ENCODE assay signal across 10 cellular contexts in the genomic region with DNA sequence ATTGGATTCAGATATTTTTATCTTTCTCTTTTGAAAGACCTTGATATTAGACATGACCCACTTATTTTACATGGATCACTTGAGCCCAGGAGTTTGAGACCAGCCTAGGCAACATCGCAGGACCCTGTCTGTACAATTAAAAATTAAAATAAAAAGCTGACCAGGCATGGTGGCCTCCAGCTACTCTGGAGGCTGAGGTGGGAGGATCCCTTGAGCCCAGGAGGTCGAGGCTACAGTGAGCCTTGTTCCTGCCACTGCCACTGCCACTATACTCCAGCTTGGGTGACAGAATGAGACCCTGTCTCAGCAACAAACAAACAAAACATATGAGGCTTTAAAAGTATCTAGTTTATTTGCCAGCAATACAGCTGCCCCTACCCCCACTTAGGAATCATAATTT. TPM values are rescaled to one million over a fixed set of nuclear protein-coding genes. Genes with fewer than 3 reads are reported as not detected.
A peak's percentile ranks its signal among the peaks of the same experiment; 100 is the strongest.
DNase-seq lines count a peak whose midpoint lies in the region; ATAC-seq and TF ChIP-seq lines count a peak whose summit lies in the region.
"Had no signal": no experiment of that assay in that cellular context is flagged by ENCODE, and none has a peak within 500 bp of the region (broad histone marks: within the 10 kb centered on the region; RNA-seq: fewer than 3 reads in every experiment).

No MANE protein-coding gene starts in this region.

- no peak overlapping the region for H4K8ac ChIP-seq in neuronal stem cell (ENCODE audit: low read depth, low read length)

- no peaks in the 10 kb centered on the region for H3K9me3 ChIP-seq in ES-I3 (ENCODE audit: control insufficient read depth, insufficient read depth, low read length)
- H3K9me3 ChIP-seq in Panc1 (ENCODE audit: control insufficient read depth, insufficient read depth, low read depth, low read length): no peaks in the 10 kb centered on the region
- H3K9me3 ChIP-seq in neuronal stem cell (replicated peaks in 1 of 2; ENCODE audit: control insufficient read depth in 2 of 2, insufficient read depth in 1 of 2, low read depth in 1 of 2, low read length in 2 of 2): no peaks in the 10 kb centered on the region

- H3K27me3 ChIP-seq in Panc1 (ENCODE audit: control insufficient read depth, insufficient read depth, low read length) (no peaks in the 10 kb centered on the region), rectal smooth muscle tissue (ENCODE audit: control insufficient read depth, insufficient read depth, low read length) (no peaks in the 10 kb centered on the region), neuronal stem cell (ENCODE audit: control insufficient read depth in 3 of 3, insufficient read depth in 3 of 3, low read depth in 1 of 3, low read length in 3 of 3) (peaks cover 0 to 9% (median 0%) of the 10 kb centered on the region in 3 experiments)

- ATAC-seq in Panc1 (no peak), HG02973 (IDR thresholded peaks at IDR 0.05; ENCODE audit: unreplicated experiment) (no peak)

- peak overlapping the region; percentile 97 for H3K9ac ChIP-seq in ES-I3 (ENCODE audit: low read depth, low read length)
- peak overlapping the region; percentile 1 for H3K9ac ChIP-seq in rectal smooth muscle tissue (ENCODE audit: low read length)
- no peak overlapping the region for H3K9ac ChIP-seq in neuronal stem cell (ENCODE audit: low read depth, low read length, poor library complexity)

- H3K4me1 ChIP-seq in ES-I3 (ENCODE audit: insufficient read depth, low read length): no peaks in the 10 kb centered on the region
- peaks cover 29% of the 10 kb centered on the region for H3K4me1 ChIP-seq in Panc1 (ENCODE audit: control insufficient read depth, insufficient read depth, low read length)
- H3K4me1 ChIP-seq in rectal smooth muscle tissue (ENCODE audit: control insufficient read depth, insufficient read depth, low read length): peaks cover 11% of the 10 kb centered on the region
- H3K4me1 ChIP-seq in neuronal stem cell (ENCODE audit: control insufficient read depth in 2 of 2, insufficient read depth in 1 of 2, low read depth in 1 of 2, low read length in 2 of 2): peaks cover 0 to 6% of the 10 kb centered on the region in 2 donors

- peaks cover 5% of the 10 kb centered on the region for H3K79me1 ChIP-seq in neuronal stem cell (ENCODE audit: low read depth, low read length)

- H3K23ac ChIP-seq in neuronal stem cell (ENCODE audit: low read depth, low read length, poor library complexity): no peak overlapping the region

- DNase-seq in Panc1 (ENCODE audit: low read depth, low spot score) (no peak), epithelial cell of prostate (ENCODE audit: low read depth, low spot score) (no peak), hypothalamus (lab: John Stamatoyannopoulos, UW) (no peak), neuronal stem cell (ENCODE audit: low spot score) (no peak), ecto neural progenitor cell (ENCODE audit: low spot score) (no peak)
- DNase-seq: NCI-H187; stimulated activated CD4-positive, alpha-beta T cell treated with anti-CD3 and anti-CD28 coated beads, Interleukin-4, amount 100 ng/mL, for 1 hour had no signal

- H2AK5ac ChIP-seq in neuronal stem cell (ENCODE audit: low read depth, low read length): no peak overlapping the region

- H3K36me3 ChIP-seq in ES-I3 (ENCODE audit: insufficient read depth, low read length) (no peaks in the 10 kb centered on the region), Panc1 (ENCODE audit: control insufficient read depth, insufficient read depth, low read length) (peaks cover 9% of the 10 kb centered on the region), rectal smooth muscle tissue (ENCODE audit: control insufficient read depth, insufficient read depth, low read length) (no peaks in the 10 kb centered on the region), neuronal stem cell (replicated peaks in 1 of 2; ENCODE audit: control insufficient read depth in 2 of 2, insufficient read depth in 2 of 2, low read length in 2 of 2) (peaks cover 1 to 33% of the 10 kb centered on the region in 2 donors)

- no CpG with 5 or more reads among the region's 2 CpGs for WGBS in neuronal stem cell (ENCODE audit: extremely low coverage in 2 of 2, insufficient read length in 2 of 2, insufficient replicate concordance in 1 of 2), 2 donors

- H2AFZ ChIP-seq in neuronal stem cell (ENCODE audit: low read length): no peak overlapping the region

- POLR2A ChIA-PET in Panc1 (lab: Charles Lee): interaction anchor here (0.6 kb wide), 1 partner anchor 28 kb away, joined by 7 read pairs; no protein-coding TSS in a partner anchor

- no peak overlapping the region for H4K91ac ChIP-seq in neuronal stem cell (ENCODE audit: low read depth, low read length, poor library complexity)

- no peak overlapping the region for H2BK15ac ChIP-seq in neuronal stem cell (ENCODE audit: low read length)

- no peak overlapping the region for H3K4me2 ChIP-seq in neuronal stem cell (ENCODE audit: insufficient read depth, low read length, poor library complexity, severe bottlenecking)

- BruUV-seq in Panc1 (replicated peaks; lab: Mats Ljungman, UMichigan): no TSS peak

- intact Hi-C loops in Panc1 (cut with micrococcal nuclease; ENCODE audit: unreplicated experiment): loop anchor here (2.0 to 10.0 kb wide), 4 partner anchors 135 to 255 kb away; no protein-coding TSS in a partner anchor

- H2BK120ac ChIP-seq in neuronal stem cell (ENCODE audit: low read depth, low read length): no peak overlapping the region

- H3K14ac ChIP-seq in neuronal stem cell (ENCODE audit: low read length): no peak overlapping the region

- no peak overlapping the region for H2BK12ac ChIP-seq in neuronal stem cell (ENCODE audit: low read length)

- in situ Hi-C loops in Panc1 (cut with HindIII; ENCODE audit: low pct_unique_long_range_greater_than_20kb, low sequenced_read_pairs): no loop called here

- H3K4ac ChIP-seq in neuronal stem cell (ENCODE audit: low read length): no peak overlapping the region

- H3K4me3 ChIP-seq in Panc1 (ENCODE audit: low read depth in 2 of 2, low read length in 2 of 2): peak overlapping the region; percentile 88 to 93
- peak overlapping the region; percentile 100 for H3K4me3 ChIP-seq in rectal smooth muscle tissue (ENCODE audit: low read length)
- H3K4me3 ChIP-seq in neuronal stem cell (ENCODE audit: low read length in 2 of 2): peak overlapping the region in 1 of 2 donors; percentile 99

- H3K27ac ChIP-seq in Panc1 (ENCODE audit: low read length): peak overlapping the region; percentile 95; the same call in 1 of the 2 replicates
- peak overlapping the region; percentile 94 for H3K27ac ChIP-seq in epithelial cell of prostate
- H3K27ac ChIP-seq in rectal smooth muscle tissue (ENCODE audit: low read depth, low read length): peak overlapping the region; percentile 96
- H3K27ac ChIP-seq in neuronal stem cell (replicated peaks; ENCODE audit: low read length): no peak overlapping the region

- no peak overlapping the region for H2BK5ac ChIP-seq in neuronal stem cell (ENCODE audit: low read length)

- no peak for TF ChIP-seq CTCF in Panc1 (IDR thresholded peaks at IDR 0.05)

- H3K18ac ChIP-seq in neuronal stem cell (ENCODE audit: low read length): no peak overlapping the region

- CTCF ChIA-PET in Panc1 (lab: Charles Lee): interaction anchor here (1.0 to 1.1 kb wide), 2 partner anchors 136 to 540 kb away, joined by 5 to 8 read pairs; no protein-coding TSS in a partner anchor

RNA-seq across cellular contexts. Expression of a gene that starts 1.6 kb away (rescaled TPM):
- 87.3 TPM for total RNA-seq in Panc1 (2021; ENCODE audit: unreplicated experiment)
- polyA plus RNA-seq in Panc1 (2012; ENCODE audit: insufficient read length): 80.0 TPM
- polyA plus RNA-seq in neuronal stem cell (2013, experiment 1 of 2): 98.2 TPM
- polyA plus RNA-seq in neuronal stem cell (2013, experiment 2 of 2): 98.2 TPM

RNA-seq across cellular contexts. Expression of a gene that starts 23.5 kb away (rescaled TPM):
- 0.10 TPM for total RNA-seq in Panc1 (2021; ENCODE audit: unreplicated experiment)
- not detected for polyA plus RNA-seq in Panc1 (2012; ENCODE audit: insufficient read length)
- not detected for polyA plus RNA-seq in neuronal stem cell (2013, experiment 1 of 2)
- polyA plus RNA-seq in neuronal stem cell (2013, experiment 2 of 2): not detected
